In genomic region chr16:24635900-24636610, GRCh38 we compare ENCODE assay signal across 9 cellular contexts.
A peak's percentile ranks its signal among the peaks of the same experiment; 100 is the strongest.
DNase-seq lines count a peak whose midpoint lies in the region; ATAC-seq, FAIRE-seq and TF ChIP-seq lines count a peak whose summit lies in the region.
"Had no signal": no experiment of that assay in that cellular context is flagged by ENCODE, and none has a peak within 500 bp of the region (broad histone marks: within the 10 kb centered on the region; RNA-seq: fewer than 3 reads in every experiment).

No MANE protein-coding gene starts in this region.

- ATAC-seq in GM21528 (IDR thresholded peaks at IDR 0.05; ENCODE audit: low FRiP score, unreplicated experiment), result no peak
- ATAC-seq in HG03521 (IDR thresholded peaks at IDR 0.05; ENCODE audit: unreplicated experiment), result no peak

- WGBS in testis, 2 donors, result 26 to 28% methylated on average over 6 of the region's 6 CpGs

- peak; percentile 80 for FAIRE-seq in HTR-8/SVneo (lab: Jason Lieb, UNC)

- intact Hi-C loops in testis (cut with DNase I; ENCODE audit: low total_unique reads), result no loop called here

- H3K4me3 ChIP-seq in right atrium auricular region, result no peak overlapping the region
- H3K4me3 ChIP-seq in testis, result no peak overlapping the region
- H3K4me3 ChIP-seq: skin epidermis had no signal

- peaks cover 0 to 15% of the 10 kb centered on the region in 2 donors for H3K4me1 ChIP-seq in right atrium auricular region
- H3K4me1 ChIP-seq in testis, result peaks cover 3% of the 10 kb centered on the region

- no peaks in the 10 kb centered on the region for H3K36me3 ChIP-seq in right atrium auricular region
- H3K36me3 ChIP-seq in testis (ENCODE audit: low read depth, missing control alignments), result no peaks in the 10 kb centered on the region

- no peak for TF ChIP-seq POLR2A in testis (IDR thresholded peaks at IDR 0.05)

- DNase-seq in HTR-8/SVneo (ENCODE audit: insufficient read length, low spot score) (peak; percentile 79), right atrium auricular region (ENCODE audit: low spot score) (peak; percentile 69), testis (peak; percentile 92)
- DNase-seq in stimulated activated naive CD4-positive, alpha-beta T cell treated with Interleukin-2 at 50 U/mL for 16 hours (lab: John Stamatoyannopoulos, UW), result no peak
- no peak for DNase-seq in stimulated activated CD4-positive, alpha-beta T cell treated with anti-CD3 and anti-CD28 coated beads, Interleukin-4, amount 100 ng/mL, for 24 hours

- TF ChIP-seq CTCF in VCaP (conservative IDR thresholded peaks at IDR 0.05), result no peak
- no peak for TF ChIP-seq CTCF in right atrium auricular region (IDR thresholded peaks at IDR 0.05)
- no peak for TF ChIP-seq CTCF in testis (IDR thresholded peaks at IDR 0.05)

- H3K9me3 ChIP-seq in right atrium auricular region (no peaks in the 10 kb centered on the region), testis (no peaks in the 10 kb centered on the region)

- H3K27me3 ChIP-seq in right atrium auricular region (no peaks in the 10 kb centered on the region), testis (no peaks in the 10 kb centered on the region)

- H3K27ac ChIP-seq in VCaP, result peak overlapping the region; percentile 78
- H3K27ac ChIP-seq in right atrium auricular region, result no peak overlapping the region
- H3K27ac ChIP-seq in testis, result peak overlapping the region in 1 of 2 donors; percentile 51
- H3K27ac ChIP-seq: skin epidermis had no signal

Comparison
In these comparisons a context has a peak if more than half of its experiments do, and no peak if none do; other contexts are left out.
1. DNase-seq: peak in HTR-8/SVneo (single experiment), right atrium auricular region (single experiment) and testis (single experiment); none in stimulated activated naive CD4-positive, alpha-beta T cell treated with Interleukin-2 at 50 U/mL for 16 hours (single experiment) and stimulated activated CD4-positive, alpha-beta T cell treated with anti-CD3 and anti-CD28 coated beads, Interleukin-4, amount 100 ng/mL, for 24 hours (single experiment).